11 cellular contexts compared by ENCODE assay signal in the genomic region with DNA sequence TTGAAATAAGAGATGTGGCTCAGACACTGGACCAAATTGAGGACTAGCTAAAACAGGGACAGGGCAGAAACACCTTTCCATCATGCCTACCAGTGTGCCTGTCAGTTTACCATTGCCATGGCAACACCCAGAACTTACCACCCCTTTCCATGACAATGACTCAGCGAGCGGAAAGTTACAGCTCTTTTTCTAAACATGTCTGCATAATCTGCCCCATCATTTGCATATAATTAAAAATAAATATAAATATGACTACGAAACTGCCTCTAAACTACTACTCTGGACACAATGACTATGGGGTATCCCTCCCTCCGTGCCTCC.
A peak's percentile ranks its signal among the peaks of the same experiment; 100 is the strongest.
DNase-seq lines count a peak whose midpoint lies in the region; ATAC-seq, FAIRE-seq and TF ChIP-seq lines count a peak whose summit lies in the region.
"Had no signal": no experiment of that assay in that cellular context is flagged by ENCODE, and none has a peak within 500 bp of the region (broad histone marks: within the 10 kb centered on the region; RNA-seq: fewer than 3 reads in every experiment).

No MANE protein-coding gene starts in this region.

- WGBS in HepG2 (ENCODE audit: low lambda C conversion rate): 25% methylated on average over 4 of the region's 4 CpGs
- 92% methylated on average over 4 of the region's 4 CpGs for WGBS in right lobe of liver (ENCODE audit: insufficient coverage, low coverage, low lambda C conversion rate, missing lambda C conversion rate)
- 85% methylated on average over 4 of the region's 4 CpGs for WGBS in SK-N-SH (ENCODE audit: low lambda C conversion rate)
- 87 to 95% (median 91%) methylated on average over 4 of the region's 4 CpGs for WGBS in psoas muscle, 3 donors

- H3K27ac ChIP-seq in HepG2 (ENCODE audit: extremely low read length, insufficient read depth, low read length) (no peak overlapping the region), right lobe of liver (no peak overlapping the region), SK-N-SH (ENCODE audit: low read depth in 2 of 2, low read length in 1 of 2) (peak overlapping the region in 1 of 2 experiments; percentile 34; a peak in 1 of 4 replicates), psoas muscle (no peak overlapping the region), upper lobe of right lung (no peak overlapping the region)

- H3K27me3 ChIP-seq in HepG2 (ENCODE audit: control insufficient read depth in 1 of 2, insufficient read depth in 2 of 2, low read length in 2 of 2): no peaks in the 10 kb centered on the region; a peak in 1 of 5 replicates
- H3K27me3 ChIP-seq in right lobe of liver: no peaks in the 10 kb centered on the region
- H3K27me3 ChIP-seq in SK-N-SH (ENCODE audit: insufficient read depth): no peaks in the 10 kb centered on the region
- no peaks in the 10 kb centered on the region for H3K27me3 ChIP-seq in psoas muscle (ENCODE audit: insufficient read depth in 3 of 3, low read length in 2 of 3)
- H3K27me3 ChIP-seq in upper lobe of right lung: no peaks in the 10 kb centered on the region

- peak; percentile 47 for DNase-seq in HepG2 (ENCODE audit: low spot score)
- no peak for DNase-seq in right lobe of liver
- DNase-seq in SK-N-SH: no peak
- DNase-seq in fibroblast of gingiva (ENCODE audit: low read depth): peak; percentile 71
- DNase-seq in stromal cell of bone marrow (ENCODE audit: low read depth): peak; percentile 38
- no peak for DNase-seq in psoas muscle
- DNase-seq in NCI-H146 (lab: John Stamatoyannopoulos, UW): no peak
- no peak for DNase-seq in upper lobe of right lung
- DNase-seq: CD4-positive, alpha-beta T cell; NCI-H2107 had no signal

- no peaks in the 10 kb centered on the region for H3K36me3 ChIP-seq in HepG2 (replicated peaks in 1 of 2; ENCODE audit: control insufficient read depth in 1 of 2, insufficient read depth in 2 of 2, low read length in 2 of 2)
- H3K36me3 ChIP-seq in right lobe of liver: no peaks in the 10 kb centered on the region
- no peaks in the 10 kb centered on the region for H3K36me3 ChIP-seq in SK-N-SH (replicated peaks in 1 of 2; ENCODE audit: control insufficient read depth in 1 of 2, insufficient read depth in 2 of 2, low read length in 1 of 2)
- H3K36me3 ChIP-seq in psoas muscle (ENCODE audit: insufficient read depth in 1 of 2, low read depth in 1 of 2): no peaks in the 10 kb centered on the region
- no peaks in the 10 kb centered on the region for H3K36me3 ChIP-seq in upper lobe of right lung

- H3K4me1 ChIP-seq in HepG2 (ENCODE audit: insufficient read depth, low read length) (peaks cover 15% of the 10 kb centered on the region), right lobe of liver (no peaks in the 10 kb centered on the region), SK-N-SH (ENCODE audit: control insufficient read depth in 1 of 2, insufficient read depth in 2 of 2, low read depth in 1 of 2, low read length in 1 of 2) (peaks cover 0 to 4% of the 10 kb centered on the region in 2 experiments; a peak in 1 of 4 replicates), psoas muscle (no peaks in the 10 kb centered on the region), upper lobe of right lung (no peaks in the 10 kb centered on the region)

- H3K79me2 ChIP-seq in HepG2 (ENCODE audit: insufficient read depth, low read length) (no peaks in the 10 kb centered on the region), SK-N-SH (ENCODE audit: insufficient read depth) (no peaks in the 10 kb centered on the region)

- POLR2A ChIA-PET in HepG2 (lab: Yijun Ruan, JAX): no interaction called here
- POLR2A ChIA-PET in SK-N-SH (lab: Yijun Ruan, JAX): no interaction called here

- in situ Hi-C loops in HepG2 (cut with HindIII; ENCODE audit: extremely low pct_ligation_motif_present, low pct_unique_long_range_greater_than_20kb): no loop called here

- H2AFZ ChIP-seq in HepG2 (ENCODE audit: low read length) (no peak overlapping the region), SK-N-SH (ENCODE audit: low read depth) (no peak overlapping the region)

- BruUV-seq in HepG2 (replicated peaks; lab: Mats Ljungman, UMichigan): no TSS peak

- TF ChIP-seq EP300 in HepG2 (IDR thresholded peaks at IDR 0.05; ENCODE audit: low read depth in 2 of 2, low read length in 2 of 2): no peak
- TF ChIP-seq EP300 in HepG2 (CRISPR knock-in tag; IDR thresholded peaks at IDR 0.05; ENCODE audit: borderline replicate concordance): no peak
- TF ChIP-seq EP300 in SK-N-SH (IDR thresholded peaks at IDR 0.05; ENCODE audit: borderline replicate concordance in 1 of 2, low read depth in 1 of 2, low read length in 1 of 2): no peak

- H3K9me3 ChIP-seq in HepG2 (ENCODE audit: low read length) (no peaks in the 10 kb centered on the region), right lobe of liver (no peaks in the 10 kb centered on the region), SK-N-SH (no peaks in the 10 kb centered on the region), psoas muscle (no peaks in the 10 kb centered on the region), upper lobe of right lung (no peaks in the 10 kb centered on the region)

- FAIRE-seq in HepG2 (lab: Jason Lieb, UNC): no peak
- FAIRE-seq: islet of Langerhans had no signal

- H4K20me1 ChIP-seq in HepG2 (ENCODE audit: insufficient read depth, low read length): no peaks in the 10 kb centered on the region
- no peaks in the 10 kb centered on the region for H4K20me1 ChIP-seq in SK-N-SH (ENCODE audit: insufficient read depth)

- H3K9me2 ChIP-seq in SK-N-SH: no peaks in the 10 kb centered on the region

- H3K4me2 ChIP-seq in HepG2 (ENCODE audit: low read depth, low read length) (peak overlapping the region; percentile 12; the same call in 1 of the 2 replicates), SK-N-SH (peak overlapping the region; percentile 5; the same call in 1 of the 2 replicates)

- H3K4me3 ChIP-seq in HepG2 (replicated peaks in 1 of 3; ENCODE audit: insufficient read depth in 1 of 3, low read depth in 2 of 3, low read length in 3 of 3): no peak overlapping the region
- no peak overlapping the region for H3K4me3 ChIP-seq in right lobe of liver
- no peak overlapping the region for H3K4me3 ChIP-seq in SK-N-SH (ENCODE audit: low read depth in 2 of 2, low read length in 1 of 2)
- H3K4me3 ChIP-seq in psoas muscle: no peak overlapping the region
- H3K4me3 ChIP-seq in upper lobe of right lung: no peak overlapping the region

- TF ChIP-seq CTCF in HepG2 (CRISPR knock-in tag; IDR thresholded peaks at IDR 0.05): no peak
- no peak for TF ChIP-seq CTCF in right lobe of liver (IDR thresholded peaks at IDR 0.05)
- no peak for TF ChIP-seq CTCF in SK-N-SH (IDR thresholded peaks at IDR 0.05)
- TF ChIP-seq CTCF in psoas muscle (IDR thresholded peaks at IDR 0.05): no peak
- TF ChIP-seq CTCF in upper lobe of right lung (IDR thresholded peaks at IDR 0.05): no peak

- H3F3A ChIP-seq in SK-N-SH (replicated peaks; ENCODE audit: insufficient read depth): no peaks in the 10 kb centered on the region

- TF ChIP-seq RAD21 in HepG2 (CRISPR knock-in tag; IDR thresholded peaks at IDR 0.05): no peak
- TF ChIP-seq RAD21 in SK-N-SH (IDR thresholded peaks at IDR 0.05; ENCODE audit: low read length): no peak

- H3K9ac ChIP-seq in HepG2 (ENCODE audit: insufficient read depth, low read depth, low read length) (no peak overlapping the region), SK-N-SH (no peak overlapping the region)

- intact Hi-C loops in HepG2 (cut with micrococcal nuclease; ENCODE audit: unreplicated experiment): no loop called here
- intact Hi-C loops in right lobe of liver (cut with DNase I): no loop called here
- intact Hi-C loops in psoas muscle (cut with DNase I): no loop called here
- intact Hi-C loops in upper lobe of right lung (cut with DNase I): no loop called here

- TF ChIP-seq POLR2A in HepG2 (IDR thresholded peaks at IDR 0.05; ENCODE audit: insufficient read depth in 1 of 2, low read depth in 2 of 2, low read length in 2 of 2) (no peak), right lobe of liver (IDR thresholded peaks at IDR 0.05) (no peak)

- CTCF ChIA-PET in HepG2 (lab: Yijun Ruan, JAX; ENCODE audit: low intra/inter-chr PET ratio, low total read pairs) (no interaction called here), SK-N-SH (lab: Yijun Ruan, JAX) (interaction anchor here (1.3 to 3.2 kb wide), 2 partner anchors 16 to 246 kb away, joined by 3 to 6 read pairs; no protein-coding TSS in a partner anchor)

- ATAC-seq in HepG2 (peak; percentile 34; the same call in 1 of the 3 replicates), right lobe of liver (no peak), psoas muscle (no peak), upper lobe of right lung (no peak)

TF ChIP-seq in HepG2, 621 proteins besides CTCF, POLR2A, EP300 and RAD21 (continues in another document):
- no peak for TF ChIP-seq ZNF292 (CRISPR knock-in tag; IDR thresholded peaks at IDR 0.05; ENCODE audit: borderline replicate concordance, low read depth)
- TF ChIP-seq MAFF (IDR thresholded peaks at IDR 0.05; ENCODE audit: low read depth, low read length): peak; percentile 13; the same call in 1 of the 2 replicates
- no peak for TF ChIP-seq THAP11 (CRISPR knock-in tag; IDR thresholded peaks at IDR 0.05)
- peak; percentile 72 for TF ChIP-seq RFX1 (IDR thresholded peaks at IDR 0.05)
- peak; percentile 59 for TF ChIP-seq FOSL2 (CRISPR knock-in tag; IDR thresholded peaks at IDR 0.05)
- TF ChIP-seq NFE2 (CRISPR knock-in tag; IDR thresholded peaks at IDR 0.05): peak; percentile 49; the same call in 1 of the 2 replicates
- TF ChIP-seq RXRA (CRISPR knock-in tag; IDR thresholded peaks at IDR 0.05): no peak
- no peak for TF ChIP-seq MAFG (CRISPR knock-in tag; IDR thresholded peaks at IDR 0.05)

TF ChIP-seq in SK-N-SH, 30 proteins besides CTCF, POLR2A, EP300 and RAD21 (continues in another document):
- TF ChIP-seq, protein P1, sequence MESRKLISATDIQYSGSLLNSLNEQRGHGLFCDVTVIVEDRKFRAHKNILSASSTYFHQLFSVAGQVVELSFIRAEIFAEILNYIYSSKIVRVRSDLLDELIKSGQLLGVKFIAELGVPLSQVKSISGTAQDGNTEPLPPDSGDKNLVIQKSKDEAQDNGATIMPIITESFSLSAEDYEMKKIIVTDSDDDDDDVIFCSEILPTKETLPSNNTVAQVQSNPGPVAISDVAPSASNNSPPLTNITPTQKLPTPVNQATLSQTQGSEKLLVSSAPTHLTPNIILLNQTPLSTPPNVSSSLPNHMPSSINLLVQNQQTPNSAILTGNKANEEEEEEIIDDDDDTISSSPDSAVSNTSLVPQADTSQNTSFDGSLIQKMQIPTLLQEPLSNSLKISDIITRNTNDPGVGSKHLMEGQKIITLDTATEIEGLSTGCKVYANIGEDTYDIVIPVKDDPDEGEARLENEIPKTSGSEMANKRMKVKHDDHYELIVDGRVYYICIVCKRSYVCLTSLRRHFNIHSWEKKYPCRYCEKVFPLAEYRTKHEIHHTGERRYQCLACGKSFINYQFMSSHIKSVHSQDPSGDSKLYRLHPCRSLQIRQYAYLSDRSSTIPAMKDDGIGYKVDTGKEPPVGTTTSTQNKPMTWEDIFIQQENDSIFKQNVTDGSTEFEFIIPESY (IDR thresholded peaks at IDR 0.05; ENCODE audit: borderline replicate concordance, low read depth): no peak

Comparison
In these comparisons a context has a peak if more than half of its experiments do, and no peak if none do; other contexts are left out.
1. DNase-seq: peak in HepG2 (single experiment), fibroblast of gingiva (single experiment) and stromal cell of bone marrow (single experiment); none in right lobe of liver (0 of 3), SK-N-SH (single experiment), psoas muscle (0 of 2), NCI-H146 (single experiment) and upper lobe of right lung (single experiment).